In the genomic region with DNA sequence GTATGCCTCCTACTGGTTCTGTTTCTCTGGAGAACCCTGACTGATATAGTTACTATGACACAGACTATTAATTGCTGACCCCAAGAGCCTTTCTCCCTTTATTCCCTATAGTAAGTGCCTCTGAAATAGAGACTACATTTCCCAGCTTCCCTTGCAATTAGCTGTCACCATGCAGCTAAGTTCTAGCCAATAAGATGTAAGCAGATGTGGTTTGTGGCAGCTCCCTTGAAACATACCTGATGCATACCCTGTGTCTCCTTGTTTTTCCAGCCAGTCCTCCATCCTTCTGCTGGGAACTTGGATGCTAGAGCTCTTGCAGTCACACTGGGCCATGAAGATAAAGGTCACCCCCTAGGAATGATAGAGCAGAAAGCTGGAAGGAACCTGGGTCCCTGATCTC, we compare ENCODE assay signal across 10 cellular contexts. TPM values are rescaled to one million over a fixed set of nuclear protein-coding genes. Genes with fewer than 3 reads are reported as not detected.
A peak's percentile ranks its signal among the peaks of the same experiment; 100 is the strongest.
DNase-seq lines count a peak whose midpoint lies in the region; ATAC-seq, FAIRE-seq and TF ChIP-seq lines count a peak whose summit lies in the region.
"Had no signal": no experiment of that assay in that cellular context is flagged by ENCODE, and none has a peak within 500 bp of the region (broad histone marks: within the 10 kb centered on the region; RNA-seq: fewer than 3 reads in every experiment).

No MANE protein-coding gene starts in this region.

- no peaks in the 10 kb centered on the region for H3F3A ChIP-seq in neural progenitor cell (ENCODE audit: low read depth)

- H3K4me3 ChIP-seq in neural progenitor cell, result no peak overlapping the region
- H3K4me3 ChIP-seq: BLaER1, SJSA1 had no signal

- peaks cover 13% of the 10 kb centered on the region for H3K4me1 Mint-ChIP-seq in activated CD4-positive, alpha-beta T cell treated with anti-CD3 and anti-CD28 coated beads for 36 hours
- no peaks in the 10 kb centered on the region for H3K4me1 Mint-ChIP-seq in neural progenitor cell
- peaks cover 11% of the 10 kb centered on the region for H3K4me1 Mint-ChIP-seq in activated naive CD4-positive, alpha-beta T cell treated with anti-CD3 and anti-CD28 coated beads for 36 hours (ENCODE audit: low read depth)

- H3K4me3 Mint-ChIP-seq in activated CD4-positive, alpha-beta T cell treated with anti-CD3 and anti-CD28 coated beads for 36 hours, result no peak overlapping the region
- no peak overlapping the region for H3K4me3 Mint-ChIP-seq in neural progenitor cell
- H3K4me3 Mint-ChIP-seq in activated naive CD4-positive, alpha-beta T cell treated with anti-CD3 and anti-CD28 coated beads for 36 hours, result no peak overlapping the region

- no peak for TF ChIP-seq CTCF in neural progenitor cell (IDR thresholded peaks at IDR 0.05)

- no peaks in the 10 kb centered on the region for H3K9me3 Mint-ChIP-seq in activated CD4-positive, alpha-beta T cell treated with anti-CD3 and anti-CD28 coated beads for 36 hours (ENCODE audit: low read depth)
- H3K9me3 Mint-ChIP-seq in neural progenitor cell, result no peaks in the 10 kb centered on the region
- no peaks in the 10 kb centered on the region for H3K9me3 Mint-ChIP-seq in activated naive CD4-positive, alpha-beta T cell treated with anti-CD3 and anti-CD28 coated beads for 36 hours

- H3K27me3 Mint-ChIP-seq in activated CD4-positive, alpha-beta T cell treated with anti-CD3 and anti-CD28 coated beads for 36 hours, result no peaks in the 10 kb centered on the region
- peaks cover 2% of the 10 kb centered on the region for H3K27me3 Mint-ChIP-seq in neural progenitor cell (ENCODE audit: insufficient read depth, low read depth)
- H3K27me3 Mint-ChIP-seq in activated naive CD4-positive, alpha-beta T cell treated with anti-CD3 and anti-CD28 coated beads for 36 hours (ENCODE audit: low read depth), result no peaks in the 10 kb centered on the region

- H4K20me1 ChIP-seq in neural progenitor cell (ENCODE audit: low read depth), result no peaks in the 10 kb centered on the region
- H4K20me1 ChIP-seq: BLaER1 had no signal

- CTCF ChIA-PET in activated CD4-positive, alpha-beta T cell treated with anti-CD3 and anti-CD28 coated beads for 36 hours (lab: Charles Lee), result interaction anchor here (1.1 kb wide), 1 partner anchor 40 kb away, joined by 3 read pairs; a partner anchor contains a TSS
- CTCF ChIA-PET in activated naive CD4-positive, alpha-beta T cell treated with anti-CD3 and anti-CD28 coated beads for 36 hours (lab: Charles Lee), result interaction anchor here (0.9 to 1.0 kb wide), 2 partner anchors 9 to 31 kb away, joined by 3 read pairs; no protein-coding TSS in a partner anchor

- H3K4me2 ChIP-seq in neural progenitor cell, result no peak overlapping the region
- H3K4me2 ChIP-seq: BLaER1 had no signal

- POLR2A ChIA-PET in activated CD4-positive, alpha-beta T cell treated with anti-CD3 and anti-CD28 coated beads for 36 hours (lab: Charles Lee), result no interaction called here

- no peaks in the 10 kb centered on the region for H3K4me1 ChIP-seq in neural progenitor cell
- H3K4me1 ChIP-seq: BLaER1 had no signal

- no peaks in the 10 kb centered on the region for H3K27me3 ChIP-seq in neural progenitor cell
- H3K27me3 ChIP-seq: BLaER1, SJSA1 had no signal

- peak overlapping the region; percentile 66 for H2AFZ ChIP-seq in neural progenitor cell (replicated peaks)

- H3K27ac ChIP-seq in neural progenitor cell, result no peak overlapping the region
- H3K27ac ChIP-seq: BLaER1, SJSA1 had no signal

- H3K9me3 ChIP-seq in neural progenitor cell (ENCODE audit: low read depth), result no peaks in the 10 kb centered on the region
- H3K9me3 ChIP-seq: BLaER1, SJSA1 had no signal

- no peaks in the 10 kb centered on the region for H3K79me2 ChIP-seq in neural progenitor cell (ENCODE audit: low read depth)

- no peak for DNase-seq in activated CD4-positive, alpha-beta T cell treated with anti-CD3 and anti-CD28 coated beads for 36 hours
- no peak for DNase-seq in activated CD4-positive, alpha-beta T cell treated with anti-CD3 and anti-CD28 coated beads, Interleukin-2, amount 50 U/mL, for 48 hours
- DNase-seq in neural progenitor cell (ENCODE audit: low spot score) (peak; percentile 47), NCI-H187 (lab: John Stamatoyannopoulos, UW) (no peak), dedifferentiated amniotic fluid mesenchymal stem cell (ENCODE audit: extremely low spot score) (no peak)
- no peak for DNase-seq in activated naive CD4-positive, alpha-beta T cell treated with anti-CD3 and anti-CD28 coated beads for 36 hours

- peak; percentile 66 for ATAC-seq in activated CD4-positive, alpha-beta T cell treated with anti-CD3 and anti-CD28 coated beads for 36 hours
- peak; percentile 79 for ATAC-seq in HG03095 (IDR thresholded peaks at IDR 0.05; ENCODE audit: unreplicated experiment)

- no peaks in the 10 kb centered on the region for H3K36me3 ChIP-seq in neural progenitor cell
- H3K36me3 ChIP-seq: BLaER1, SJSA1 had no signal

- peak; percentile 58 for FAIRE-seq in TTC549 (lab: Jason Lieb, UNC)

- no peaks in the 10 kb centered on the region for H3K36me3 Mint-ChIP-seq in activated CD4-positive, alpha-beta T cell treated with anti-CD3 and anti-CD28 coated beads for 36 hours (ENCODE audit: low read depth)
- no peaks in the 10 kb centered on the region for H3K36me3 Mint-ChIP-seq in neural progenitor cell
- H3K36me3 Mint-ChIP-seq in activated naive CD4-positive, alpha-beta T cell treated with anti-CD3 and anti-CD28 coated beads for 36 hours (ENCODE audit: low read depth), result no peaks in the 10 kb centered on the region

- H3K27ac Mint-ChIP-seq in activated CD4-positive, alpha-beta T cell treated with anti-CD3 and anti-CD28 coated beads for 36 hours, result no peak overlapping the region
- H3K27ac Mint-ChIP-seq in neural progenitor cell, result no peak overlapping the region
- no peak overlapping the region for H3K27ac Mint-ChIP-seq in activated naive CD4-positive, alpha-beta T cell treated with anti-CD3 and anti-CD28 coated beads for 36 hours

- intact Hi-C loops in activated CD4-positive, alpha-beta T cell treated with anti-CD3 and anti-CD28 coated beads for 36 hours (cut with DNase I, micrococcal nuclease), result no loop called here
- intact Hi-C loops in activated naive CD4-positive, alpha-beta T cell treated with anti-CD3 and anti-CD28 coated beads for 36 hours (cut with micrococcal nuclease), result no loop called here

- no peak overlapping the region for H3K9ac ChIP-seq in neural progenitor cell
- H3K9ac ChIP-seq: BLaER1 had no signal

RNA-seq across cellular contexts. Expression of a gene that starts 9.7 kb away (rescaled TPM):
- total RNA-seq in activated CD4-positive, alpha-beta T cell treated with anti-CD3 and anti-CD28 coated beads for 36 hours, result 10 to 100 TPM; 43.4 to 49.5 TPM
- 85.6 and 110 TPM in 2 replicates for total RNA-seq in neural progenitor cell (ENCODE audit: low replicate concordance)
- total RNA-seq in activated naive CD4-positive, alpha-beta T cell treated with anti-CD3 and anti-CD28 coated beads for 36 hours, result 10 to 100 TPM; 39.1 to 40.6 TPM

RNA-seq across cellular contexts. Expression of a gene that starts 40.0 kb away (rescaled TPM):
- total RNA-seq in activated CD4-positive, alpha-beta T cell treated with anti-CD3 and anti-CD28 coated beads for 36 hours, result 10 to 100 TPM; 20.5 to 24.6 TPM
- total RNA-seq in neural progenitor cell (ENCODE audit: low replicate concordance), result 13.2 and 22.7 TPM in 2 replicates
- 10 to 100 TPM; 21.7 to 22.3 TPM for total RNA-seq in activated naive CD4-positive, alpha-beta T cell treated with anti-CD3 and anti-CD28 coated beads for 36 hours
